14 cellular contexts compared by ENCODE assay signal in genomic region chr20:31681769-31682168, GRCh38. TPM values are rescaled to one million over a fixed set of nuclear protein-coding genes. Genes with fewer than 3 reads are reported as not detected.
DNase-seq lines count a peak whose midpoint lies in the region; ATAC-seq and TF ChIP-seq lines count a peak whose summit lies in the region.
"Had no signal": no experiment of that assay in that cellular context is flagged by ENCODE, and none has a peak within 500 bp of the region (broad histone marks: within the 10 kb centered on the region; RNA-seq: fewer than 3 reads in every experiment).

No MANE protein-coding gene starts in this region.

- CTCF ChIA-PET in activated CD8-positive, alpha-beta memory T cell treated with anti-CD3 and anti-CD28 coated beads, Interleukin-2, amount 10 ng/mL, durations not matched to agents 7 days and 5 days (lab: Charles Lee), result interaction anchor here (1.1 to 5.5 kb wide), 5 partner anchors 11 to 41 kb away, joined by 3 to 39 read pairs (median 4); partner anchors contain the start of gene BCL2L1
- CTCF ChIA-PET in HCT116 (lab: Charles Lee), result no interaction called here

- peak overlapping the region; percentile 40 for H3K27ac Mint-ChIP-seq in activated CD8-positive, alpha-beta memory T cell treated with anti-CD3 and anti-CD28 coated beads, Interleukin-2, amount 10 ng/mL, durations not matched to agents 7 days and 5 days
- peak overlapping the region; percentile 69 for H3K27ac Mint-ChIP-seq in activated naive CD8-positive, alpha-beta T cell treated with anti-CD3 and anti-CD28 coated beads for 36 hours
- peak overlapping the region; percentile 92 for H3K27ac Mint-ChIP-seq in nephron progenitor cell

- peak overlapping the region; percentile 79; the same call in 1 of the 2 replicates for H3K27ac ChIP-seq in HCT116 (ENCODE audit: low read depth, low read length)
- H3K27ac ChIP-seq: neural progenitor cell had no signal

- H3K36me3 Mint-ChIP-seq in activated CD8-positive, alpha-beta memory T cell treated with anti-CD3 and anti-CD28 coated beads, Interleukin-2, amount 10 ng/mL, durations not matched to agents 7 days and 5 days, result peaks cover 60% of the 10 kb centered on the region
- H3K36me3 Mint-ChIP-seq in activated naive CD8-positive, alpha-beta T cell treated with anti-CD3 and anti-CD28 coated beads for 36 hours, result peaks cover 82% of the 10 kb centered on the region
- peaks cover 14% of the 10 kb centered on the region for H3K36me3 Mint-ChIP-seq in nephron progenitor cell (ENCODE audit: low read depth)

- H3K4me3 Mint-ChIP-seq in activated CD8-positive, alpha-beta memory T cell treated with anti-CD3 and anti-CD28 coated beads, Interleukin-2, amount 10 ng/mL, durations not matched to agents 7 days and 5 days, result no peak overlapping the region
- no peak overlapping the region for H3K4me3 Mint-ChIP-seq in activated naive CD8-positive, alpha-beta T cell treated with anti-CD3 and anti-CD28 coated beads for 36 hours
- no peak overlapping the region for H3K4me3 Mint-ChIP-seq in nephron progenitor cell
- H3K4me3 Mint-ChIP-seq: neural progenitor cell had no signal

- no peaks in the 10 kb centered on the region for H3K27me3 ChIP-seq in HCT116 (ENCODE audit: insufficient read depth, low read length)
- H3K27me3 ChIP-seq: neural progenitor cell had no signal

- peaks cover 55 to 94% of the 10 kb centered on the region in 2 experiments for H3K4me1 ChIP-seq in HCT116 (ENCODE audit: control insufficient read depth in 1 of 2, insufficient read depth in 2 of 2, low read length in 2 of 2)

- no peak for TF ChIP-seq POLR2A in HCT116 (IDR thresholded peaks at IDR 0.05; ENCODE audit: borderline replicate concordance, extremely low read depth, insufficient read depth, insufficient read length)

- H4K20me1 ChIP-seq in HCT116 (ENCODE audit: insufficient read depth), result no peaks in the 10 kb centered on the region; the same call in 1 of the 2 replicates

- H3K79me2 ChIP-seq in HCT116 (ENCODE audit: insufficient read depth, low read length), result peaks cover 99% of the 10 kb centered on the region

- TF ChIP-seq RAD21 in HCT116 (IDR thresholded peaks at IDR 0.05; ENCODE audit: low read depth), result no peak

- BruUV-seq in HCT116 (replicated peaks; lab: Mats Ljungman, UMichigan), result no TSS peak

- no peak for DNase-seq in activated CD8-positive, alpha-beta memory T cell treated with anti-CD3 and anti-CD28 coated beads, Interleukin-2, amount 10 ng/mL, durations not matched to agents 7 days and 5 days
- DNase-seq in activated CD8-positive, alpha-beta memory T cell treated with anti-CD3 and anti-CD28 coated beads, Interleukin-2, amount 50 U/mL, for 4 hours, result no peak
- DNase-seq in HCT116 (ENCODE audit: low read depth, low spot score), result no peak
- no peak for DNase-seq in activated naive CD8-positive, alpha-beta T cell treated with anti-CD3 and anti-CD28 coated beads for 36 hours
- DNase-seq in nephron progenitor cell, result no peak
- DNase-seq in NCI-H187 (lab: John Stamatoyannopoulos, UW), result no peak
- DNase-seq: cortex of kidney, GOT3, NCI-H146, NCI-H526 treated with DMSO at 0.1 percent for 48 hours had no signal

- peaks cover 87% of the 10 kb centered on the region for H3K4me1 Mint-ChIP-seq in activated CD8-positive, alpha-beta memory T cell treated with anti-CD3 and anti-CD28 coated beads, Interleukin-2, amount 10 ng/mL, durations not matched to agents 7 days and 5 days
- H3K4me1 Mint-ChIP-seq in activated naive CD8-positive, alpha-beta T cell treated with anti-CD3 and anti-CD28 coated beads for 36 hours, result peaks cover 89% of the 10 kb centered on the region
- H3K4me1 Mint-ChIP-seq in nephron progenitor cell, result peaks cover 61% of the 10 kb centered on the region

- peak overlapping the region; percentile 12; the same call in 1 of the 2 replicates for H3K9ac ChIP-seq in HCT116 (ENCODE audit: low read length)
- H3K9ac ChIP-seq: neural progenitor cell had no signal

- H2AFZ ChIP-seq in HCT116 (ENCODE audit: low read depth, low read length, poor library complexity, severe bottlenecking), result no peak overlapping the region
- H2AFZ ChIP-seq: neural progenitor cell had no signal

- no peaks in the 10 kb centered on the region for H3K9me2 ChIP-seq in HCT116 (ENCODE audit: insufficient read depth)

- H3K4me3 ChIP-seq in HCT116 (replicated peaks in 1 of 2; ENCODE audit: low read depth in 1 of 2, low read length in 2 of 2), result no peak overlapping the region
- H3K4me3 ChIP-seq: neural progenitor cell had no signal

- no peak for ATAC-seq in activated CD8-positive, alpha-beta memory T cell treated with anti-CD3 and anti-CD28 coated beads, Interleukin-2, amount 10 ng/mL, durations not matched to agents 7 days and 5 days
- ATAC-seq in HCT116 (no peak), HG03342 (IDR thresholded peaks at IDR 0.05; ENCODE audit: unreplicated experiment) (no peak), GM18502 (IDR thresholded peaks at IDR 0.05; ENCODE audit: poor library complexity, unreplicated experiment) (no peak)

- peak overlapping the region; percentile 23 for H3K4me2 ChIP-seq in HCT116 (ENCODE audit: low read length)
- H3K4me2 ChIP-seq: neural progenitor cell had no signal

- H3K36me3 ChIP-seq in HCT116 (ENCODE audit: control insufficient read depth in 1 of 2, insufficient read depth in 2 of 2, low read length in 2 of 2), result peaks cover 7 to 38% of the 10 kb centered on the region in 2 experiments
- H3K36me3 ChIP-seq: neural progenitor cell had no signal

- POLR2A ChIA-PET in HCT116 (lab: Charles Lee), result interaction anchor here (0.9 kb wide), 1 partner anchor 15 kb away, joined by 3 read pairs; no protein-coding TSS in a partner anchor

- no peaks in the 10 kb centered on the region for H3K27me3 Mint-ChIP-seq in activated CD8-positive, alpha-beta memory T cell treated with anti-CD3 and anti-CD28 coated beads, Interleukin-2, amount 10 ng/mL, durations not matched to agents 7 days and 5 days
- no peaks in the 10 kb centered on the region for H3K27me3 Mint-ChIP-seq in activated naive CD8-positive, alpha-beta T cell treated with anti-CD3 and anti-CD28 coated beads for 36 hours
- H3K27me3 Mint-ChIP-seq in nephron progenitor cell (ENCODE audit: low read depth, poor library complexity), result no peaks in the 10 kb centered on the region

- no peak for TF ChIP-seq CTCF in HCT116 (IDR thresholded peaks at IDR 0.05 in 2 of 3, conservative IDR thresholded peaks at IDR 0.05 in 1 of 3; ENCODE audit: borderline replicate concordance in 1 of 3, insufficient read depth in 1 of 3, low read depth in 2 of 3, low read length in 2 of 3)
- no peak for TF ChIP-seq CTCF in nephron progenitor cell (IDR thresholded peaks at IDR 0.05)

- H3K9me3 ChIP-seq in HCT116 (ENCODE audit: control insufficient read depth in 1 of 2, insufficient read depth in 1 of 2, low read depth in 1 of 2, low read length in 2 of 2), result no peaks in the 10 kb centered on the region

- H3K9me3 Mint-ChIP-seq in activated CD8-positive, alpha-beta memory T cell treated with anti-CD3 and anti-CD28 coated beads, Interleukin-2, amount 10 ng/mL, durations not matched to agents 7 days and 5 days (ENCODE audit: low read depth), result no peaks in the 10 kb centered on the region
- H3K9me3 Mint-ChIP-seq in activated naive CD8-positive, alpha-beta T cell treated with anti-CD3 and anti-CD28 coated beads for 36 hours, result no peaks in the 10 kb centered on the region
- H3K9me3 Mint-ChIP-seq in nephron progenitor cell, result no peaks in the 10 kb centered on the region
- H3K9me3 Mint-ChIP-seq: neural progenitor cell had no signal

- RAD21 ChIA-PET in HCT116 (lab: Charles Lee; ENCODE audit: low non-redundant PET in 1 of 2, low total read pairs in 2 of 2, uncharacterized antibody in 2 of 2, unreplicated experiment in 2 of 2), result no interaction called here

- intact Hi-C loops in HCT116 (cut with micrococcal nuclease), result no loop called here

TF ChIP-seq in HCT116, 20 proteins besides CTCF, POLR2A, EP300 and RAD21 (continues in another document):
- TF ChIP-seq POLR2AphosphoS5 (IDR thresholded peaks at IDR 0.05; ENCODE audit: low read depth, low read length), result 0 out of 2 replicates have a peak, but pooled peaks have one; percentile 8

RNA-seq across cellular contexts. Expression of gene BCL2L1, which starts 40.9 kb away (rescaled TPM):
- total RNA-seq in activated CD8-positive, alpha-beta memory T cell treated with anti-CD3 and anti-CD28 coated beads, Interleukin-2, amount 10 ng/mL, durations not matched to agents 7 days and 5 days, result 100 to 1,000 TPM in 1 of 2 experiments, 10 to 100 TPM in 1; 69.8 to 121 TPM
- total RNA-seq in HCT116 (2021; ENCODE audit: unreplicated experiment), result 226 TPM
- 186 and 209 TPM in 2 replicates for polyA plus RNA-seq in HCT116 (2012)
- 100 to 1,000 TPM; 196 to 206 TPM for total RNA-seq in activated naive CD8-positive, alpha-beta T cell treated with anti-CD3 and anti-CD28 coated beads for 36 hours

RNA-seq across cellular contexts. Expression of gene COX4I2, which starts 44.1 kb away (rescaled TPM):
- not detected for total RNA-seq in activated CD8-positive, alpha-beta memory T cell treated with anti-CD3 and anti-CD28 coated beads, Interleukin-2, amount 10 ng/mL, durations not matched to agents 7 days and 5 days
- total RNA-seq in HCT116 (2021; ENCODE audit: unreplicated experiment), result not detected
- polyA plus RNA-seq in HCT116 (2012), result 0.11 TPM in 1 of 2 replicates, not detected in the other
- not detected for total RNA-seq in activated naive CD8-positive, alpha-beta T cell treated with anti-CD3 and anti-CD28 coated beads for 36 hours
- total RNA-seq: fibroblast of lung had no signal
- polyA plus RNA-seq: fibroblast of lung had no signal

RNA-seq across cellular contexts. Expression of gene TPX2, which starts 57.3 kb away (rescaled TPM):
- 100 to 1,000 TPM; 148 to 159 TPM for total RNA-seq in activated CD8-positive, alpha-beta memory T cell treated with anti-CD3 and anti-CD28 coated beads, Interleukin-2, amount 10 ng/mL, durations not matched to agents 7 days and 5 days
- 163 TPM for total RNA-seq in HCT116 (2021; ENCODE audit: unreplicated experiment)
- polyA plus RNA-seq in HCT116 (2012), result 94.9 and 129 TPM in 2 replicates
- 100 to 1,000 TPM; 111 TPM for total RNA-seq in activated naive CD8-positive, alpha-beta T cell treated with anti-CD3 and anti-CD28 coated beads for 36 hours

Comparison
In these comparisons a context has a peak if more than half of its experiments do, and no peak if none do; other contexts are left out.
1. H3K27ac Mint-ChIP-seq: peak in every context shown above with its lines; median percentile 92 in nephron progenitor cell; 69 in activated naive CD8-positive, alpha-beta T cell treated with anti-CD3 and anti-CD28 coated beads for 36 hours; 40 in activated CD8-positive, alpha-beta memory T cell treated with anti-CD3 and anti-CD28 coated beads, Interleukin-2, amount 10 ng/mL, durations not matched to agents 7 days and 5 days.